8 cellular contexts compared by ENCODE assay signal in genomic region chr15:80152896-80153876, GRCh38. TPM values are rescaled to one million over a fixed set of nuclear protein-coding genes. Genes with fewer than 3 reads are reported as not detected.
DNase-seq lines count a peak whose midpoint lies in the region; ATAC-seq and TF ChIP-seq lines count a peak whose summit lies in the region.

Gene FAH, plus strand, starts transcription at chr15:80152999. Its CDS starts 56 bp downstream, at chr15:80153055.

- no peaks in the 10 kb centered on the region for H3K9me3 Mint-ChIP-seq in activated CD4-positive, alpha-beta memory T cell treated with anti-CD3 and anti-CD28 coated beads for 36 hours

- H3K36me3 ChIP-seq in HEK293 (ENCODE audit: control insufficient read depth in 2 of 2, insufficient read depth in 1 of 2, low read length in 2 of 2): peaks cover 0 to 3% of the 10 kb centered on the region in 2 experiments; a peak in 1 of 3 replicates
- no peaks in the 10 kb centered on the region for H3K36me3 ChIP-seq in mucosa of descending colon (ENCODE audit: low read depth)
- peaks cover 0 to 12% (median 3%) of the 10 kb centered on the region in 5 donors for H3K36me3 ChIP-seq in subcutaneous abdominal adipose tissue (ENCODE audit: control insufficient read depth in 5 of 5, insufficient read depth in 5 of 5, low read length in 5 of 5)

- TF ChIP-seq CTCF in HEK293 (tag by site-specific recombination; IDR thresholded peaks at IDR 0.05): no peak
- no peak for TF ChIP-seq CTCF in epithelial cell of esophagus (IDR thresholded peaks at IDR 0.05; ENCODE audit: insufficient read depth, low read depth, low read length, missing control alignments)
- TF ChIP-seq CTCF in mucosa of descending colon (IDR thresholded peaks at IDR 0.05): no peak

- peak within 1 kb of the TSS; percentile 42 to 73 (median 52) for H3K9ac ChIP-seq in subcutaneous abdominal adipose tissue (ENCODE audit: low read length in 5 of 5)

- H3K27me3 Mint-ChIP-seq in activated CD4-positive, alpha-beta memory T cell treated with anti-CD3 and anti-CD28 coated beads for 36 hours: no peaks in the 10 kb centered on the region

- intact Hi-C loops in activated CD4-positive, alpha-beta memory T cell treated with anti-CD3 and anti-CD28 coated beads for 36 hours (cut with micrococcal nuclease): loop anchor here (1.0 to 10.0 kb wide), 8 partner anchors 41 to 1142 kb away; partner anchors contain the start of genes BCL2A1 and ZFAND6
- intact Hi-C loops in mucosa of descending colon (cut with DNase I, micrococcal nuclease): no loop called here

- no peaks in the 10 kb centered on the region for H3K27me3 ChIP-seq in subcutaneous abdominal adipose tissue (ENCODE audit: control insufficient read depth in 5 of 5, insufficient read depth in 4 of 5, low read length in 5 of 5)

- peak; percentile 1 for DNase-seq in DMS153 treated with DMSO at 0.1 percent for 48 hours (lab: John Stamatoyannopoulos, UW; ENCODE audit: unreplicated experiment)
- DNase-seq in DMS153 (lab: John Stamatoyannopoulos, UW): no peak
- peak; percentile 70 for DNase-seq in NAMALWA (ENCODE audit: low spot score)
- DNase-seq in activated CD4-positive, alpha-beta memory T cell treated with anti-CD3 and anti-CD28 coated beads for 36 hours: peak; percentile 74
- peak; percentile 59 for DNase-seq in epithelial cell of esophagus (ENCODE audit: low read depth)
- DNase-seq in mucosa of descending colon: peak in 2 of 3 donors; percentile 49 to 59

- H3K27ac Mint-ChIP-seq in activated CD4-positive, alpha-beta memory T cell treated with anti-CD3 and anti-CD28 coated beads for 36 hours: peak within 1 kb of the TSS; percentile 81

- H3K4me3 ChIP-seq in HEK293 (ENCODE audit: low read depth, low read length) (peak within 1 kb of the TSS; percentile 71), epithelial cell of esophagus (ENCODE audit: low read length) (peak within 1 kb of the TSS; percentile 75), mucosa of descending colon (peak within 1 kb of the TSS; percentile 14), subcutaneous abdominal adipose tissue (ENCODE audit: low read depth in 1 of 5, low read length in 5 of 5) (peak within 1 kb of the TSS; percentile 71 to 90 (median 80))

- CTCF ChIA-PET in HEK293 (lab: Yijun Ruan, JAX): interaction anchor here (0.8 to 1.3 kb wide), 2 partner anchors 20 to 90 kb away, joined by 5 to 8 read pairs; no protein-coding TSS in a partner anchor
- CTCF ChIA-PET in activated CD4-positive, alpha-beta memory T cell treated with anti-CD3 and anti-CD28 coated beads for 36 hours (lab: Charles Lee): interaction anchor here (0.9 kb wide), 1 partner anchor 81 kb away, joined by 3 read pairs; no protein-coding TSS in a partner anchor

- peak within 1 kb of the TSS; percentile 82 for H3K4me3 Mint-ChIP-seq in activated CD4-positive, alpha-beta memory T cell treated with anti-CD3 and anti-CD28 coated beads for 36 hours

- H3K9me3 ChIP-seq in HEK293 (ENCODE audit: control insufficient read depth, insufficient read depth, low read depth, low read length) (no peaks in the 10 kb centered on the region), mucosa of descending colon (no peaks in the 10 kb centered on the region), subcutaneous abdominal adipose tissue (ENCODE audit: control insufficient read depth in 5 of 5, low read length in 5 of 5) (no peaks in the 10 kb centered on the region)

- H3K4me1 Mint-ChIP-seq in activated CD4-positive, alpha-beta memory T cell treated with anti-CD3 and anti-CD28 coated beads for 36 hours (ENCODE audit: low read depth): peaks cover 23% of the 10 kb centered on the region

- ATAC-seq in mucosa of descending colon: peak; percentile 84

- POLR2A ChIA-PET in HEK293 (lab: Yijun Ruan, JAX): interaction anchor here (0.5 to 2.1 kb wide), 7 partner anchors 92 to 745 kb away, joined by 3 to 7 read pairs (median 5); partner anchors contain the start of gene ZFAND6
- POLR2A ChIA-PET in activated CD4-positive, alpha-beta memory T cell treated with anti-CD3 and anti-CD28 coated beads for 36 hours (lab: Charles Lee): interaction anchor here (1.0 to 1.4 kb wide), 4 partner anchors 80 to 143 kb away, joined by 3 to 4 read pairs (median 4); partner anchors contain the start of gene ZFAND6

- peak within 1 kb of the TSS; percentile 52; the same call in 1 of the 2 replicates for H3K27ac ChIP-seq in HEK293 (ENCODE audit: extremely low read depth, low read depth, low read length)
- H3K27ac ChIP-seq in subcutaneous abdominal adipose tissue (ENCODE audit: low read depth, low read length): peak within 1 kb of the TSS; percentile 77

- H3K4me1 ChIP-seq in HEK293 (ENCODE audit: control insufficient read depth, insufficient read depth, low read length) (0 out of 2 replicates have a peak, but pooled peaks cover 3% of the 10 kb centered on the region), mucosa of descending colon (ENCODE audit: low read depth) (peaks cover 10% of the 10 kb centered on the region), subcutaneous abdominal adipose tissue (ENCODE audit: control insufficient read depth in 5 of 5, insufficient read depth in 5 of 5, low read length in 5 of 5) (peaks cover 8 to 67% (median 59%) of the 10 kb centered on the region in 5 donors)

- peaks cover 5% of the 10 kb centered on the region for H3K36me3 Mint-ChIP-seq in activated CD4-positive, alpha-beta memory T cell treated with anti-CD3 and anti-CD28 coated beads for 36 hours

TF ChIP-seq in HEK293, 187 proteins besides CTCF, POLR2A, EP300 and RAD21 (continues in another document):
- TF ChIP-seq PRDM10 (tag by site-specific recombination; IDR thresholded peaks at IDR 0.05): peak; percentile 41; the same call in 1 of the 2 replicates
- peak; percentile 78 for TF ChIP-seq KLF9 (tag by site-specific recombination; IDR thresholded peaks at IDR 0.05; ENCODE audit: low read depth)
- TF ChIP-seq ZBTB26 (tag by site-specific recombination; optimal IDR thresholded peaks at IDR 0.05): peak; percentile 45
- TF ChIP-seq PRDM1 (tag by site-specific recombination; IDR thresholded peaks at IDR 0.05): peak; percentile 55
- TF ChIP-seq ZNF433 (tag by site-specific recombination; IDR thresholded peaks at IDR 0.05; ENCODE audit: low read depth): no peak
- TF ChIP-seq HOXD13 (CRISPR knock-in tag; IDR thresholded peaks at IDR 0.05; ENCODE audit: borderline replicate concordance): no peak
- peak; percentile 53 for TF ChIP-seq SP2 (tag by site-specific recombination; IDR thresholded peaks at IDR 0.05)
- peak; percentile 68 for TF ChIP-seq PATZ1 (tag by site-specific recombination; IDR thresholded peaks at IDR 0.05)
- TF ChIP-seq KLF16 (tag by site-specific recombination; IDR thresholded peaks at IDR 0.05): peak; percentile 75; the same call in 1 of the 2 replicates
- TF ChIP-seq WT1 (tag by site-specific recombination; IDR thresholded peaks at IDR 0.05): 0 out of 2 replicates have a peak, but pooled peaks have one; percentile 17

RNA-seq across cellular contexts. Expression of gene FAH, which starts in this region (rescaled TPM):
- total RNA-seq in activated CD4-positive, alpha-beta memory T cell treated with anti-CD3 and anti-CD28 coated beads for 36 hours: 10 to 100 TPM; 74.5 to 79.4 TPM
- 10 to 100 TPM; 19.1 to 21.9 (median 20.0) TPM for total RNA-seq in mucosa of descending colon

Comparison
In these comparisons a context has a peak if more than half of its experiments do, and no peak if none do; other contexts are left out.
1. H3K4me3 ChIP-seq: peak in every context shown above with its lines; median percentile 80 in subcutaneous abdominal adipose tissue; 75 in epithelial cell of esophagus; 71 in HEK293; 14 in mucosa of descending colon.